ENCODE assay signal across 28 cellular contexts in genomic region chr2:205511221-205511620, GRCh38.
DNase-seq lines count a peak whose midpoint lies in the region; ATAC-seq and TF ChIP-seq lines count a peak whose summit lies in the region.
"Had no signal": no experiment of that assay in that cellular context is flagged by ENCODE, and none has a peak within 500 bp of the region (broad histone marks: within the 10 kb centered on the region; RNA-seq: fewer than 3 reads in every experiment).

No MANE protein-coding gene starts in this region.

- no peak overlapping the region for H3K9ac ChIP-seq in IMR-90 (ENCODE audit: low read depth, low read length)
- H3K9ac ChIP-seq: neural progenitor cell, parathyroid adenoma had no signal

- H2BK20ac ChIP-seq in IMR-90 (ENCODE audit: low read depth, low read length) = peak overlapping the region; percentile 20; the same call in 1 of the 2 replicates

- no peak overlapping the region; the same call in 1 of the 2 replicates for H3K4me2 ChIP-seq in IMR-90 (ENCODE audit: low read depth, low read length)
- H3K4me2 ChIP-seq: A549, neural progenitor cell had no signal

- no peak overlapping the region for H3K18ac ChIP-seq in IMR-90 (ENCODE audit: low read depth, low read length)

- no TSS peak for BruUV-seq in IMR-90 (replicated peaks; lab: Mats Ljungman, UMichigan)

- H2BK15ac ChIP-seq in IMR-90 (ENCODE audit: low read depth, low read length) = no peak overlapping the region

- H2AK5ac ChIP-seq in IMR-90 (ENCODE audit: low read depth, low read length) = no peak overlapping the region

- H3K4me3 ChIP-seq in IMR-90 (ENCODE audit: insufficient read depth, low read depth, low read length) (no peak overlapping the region), BE2C (ENCODE audit: low read depth, low read length) (no peak overlapping the region)
- H3K4me3 ChIP-seq: A549, adrenal gland, left ventricle myocardium inferior, neural progenitor cell, upper lobe of right lung had no signal

- H3K9me1 ChIP-seq in IMR-90 (ENCODE audit: insufficient read depth, low read length) = no peaks in the 10 kb centered on the region

- TF ChIP-seq POLR2A in IMR-90 (IDR thresholded peaks at IDR 0.05; ENCODE audit: low read depth, low read length) = no peak

- no peak overlapping the region for H3K27ac ChIP-seq in IMR-90 (ENCODE audit: insufficient read depth, low read length)
- H3K27ac ChIP-seq: A549, adrenal gland, left ventricle myocardium inferior, neural progenitor cell, parathyroid adenoma, upper lobe of right lung had no signal

- no peak overlapping the region for H4K5ac ChIP-seq in IMR-90 (ENCODE audit: low read depth, low read length)

- CTCF ChIA-PET in IMR-90 (lab: Yijun Ruan, JAX) = interaction anchor here (1.0 kb wide), 1 partner anchor 15 kb away, joined by 5 read pairs; no protein-coding TSS in a partner anchor

- TF ChIP-seq RAD21 in IMR-90 (IDR thresholded peaks at IDR 0.05; ENCODE audit: low read length) = no peak

- H2AK9ac ChIP-seq in IMR-90 (replicated peaks; ENCODE audit: low read depth, low read length, poor library complexity) = no peak overlapping the region

- H3K36me3 ChIP-seq in IMR-90 (ENCODE audit: control insufficient read depth, insufficient read depth, low read length) (no peaks in the 10 kb centered on the region), BE2C (no peaks in the 10 kb centered on the region)
- H3K36me3 ChIP-seq: adrenal gland, left ventricle myocardium inferior, neural progenitor cell, upper lobe of right lung had no signal

- no peak overlapping the region for H2BK5ac ChIP-seq in IMR-90 (ENCODE audit: low read depth, low read length, poor library complexity, severe bottlenecking)

- H3K4me1 ChIP-seq in IMR-90 (ENCODE audit: control insufficient read depth, insufficient read depth, low read length) = peaks cover 2% of the 10 kb centered on the region; the same call in 1 of the 2 replicates
- H3K4me1 ChIP-seq in BE2C = no peaks in the 10 kb centered on the region
- H3K4me1 ChIP-seq: A549, adrenal gland, left ventricle myocardium inferior, parathyroid adenoma, upper lobe of right lung had no signal

- H3K9me3 ChIP-seq in IMR-90 (ENCODE audit: control insufficient read depth, insufficient read depth, low read length) = peaks cover 2% of the 10 kb centered on the region; the same call in 1 of the 2 replicates
- no peaks in the 10 kb centered on the region for H3K9me3 ChIP-seq in BE2C
- H3K9me3 ChIP-seq: A549, adrenal gland, upper lobe of right lung had no signal

- POLR2A ChIA-PET in IMR-90 (lab: Charles Lee; ENCODE audit: unreplicated experiment) = no interaction called here

- H3K23ac ChIP-seq in IMR-90 (ENCODE audit: low read depth, low read length) = no peak overlapping the region

- in situ Hi-C loops in IMR-90 (cut with MboI; ENCODE audit: low sequenced_read_pairs) = no loop called here

- H3K79me1 ChIP-seq in IMR-90 (ENCODE audit: low read depth in 1 of 2, low read length in 2 of 2) = no peaks in the 10 kb centered on the region

- H4K8ac ChIP-seq in IMR-90 (ENCODE audit: low read depth in 2 of 2, low read length in 2 of 2) = no peak overlapping the region

- DNase-seq in AG08395 (ENCODE audit: low spot score) (peak; percentile 6), IMR-90 (peak; percentile 42), astrocyte of the hippocampus (ENCODE audit: low read depth, low spot score) (peak; percentile 82), iris pigment epithelial cell (ENCODE audit: low read depth) (peak; percentile 31), BE2C (no peak), Kasumi-1 (lab: John Stamatoyannopoulos, UW) (no peak), hypothalamus (lab: John Stamatoyannopoulos, UW) (no peak)
- DNase-seq: activated CD8-positive, alpha-beta memory T cell treated with anti-CD3 and anti-CD28 coated beads, Interleukin-2, amount 50 U/mL, for 48 hours; activated CD8-positive, alpha-beta T cell treated with anti-CD3 and anti-CD28 coated beads for 36 hours; activated naive CD4-positive, alpha-beta T cell treated with Interleukin-2 at 50 U/mL for 16 hours; adrenal gland; CD8-positive, alpha-beta memory T cell; DMS53; GDM1; islet precursor cell; KBM-7; left ventricle myocardium inferior; MM.1S; NCI-H2029; NCI-H526; PC-3; small intestine; stimulated activated naive CD4-positive, alpha-beta T cell; upper lobe of right lung had no signal

- H3K27me3 ChIP-seq in IMR-90 (ENCODE audit: control insufficient read depth, insufficient read depth, low read length) = no peaks in the 10 kb centered on the region
- H3K27me3 ChIP-seq in BE2C = no peaks in the 10 kb centered on the region
- H3K27me3 ChIP-seq: adrenal gland, neural progenitor cell, upper lobe of right lung had no signal

- intact Hi-C loops in IMR-90 (cut with micrococcal nuclease) = no loop called here

- H3K56ac ChIP-seq in IMR-90 (ENCODE audit: extremely low read depth, insufficient read depth, low read length) = no peak overlapping the region

- no peak overlapping the region for H3K4ac ChIP-seq in IMR-90 (ENCODE audit: low read depth, low read length)

- dilution Hi-C loops in IMR-90 (cut with HindIII; ENCODE audit: low sequenced_read_pairs, unreplicated experiment) = no loop called here

- no CpG with 5 or more reads among the region's 2 CpGs for WGBS in IMR-90 (ENCODE audit: extremely low coverage in 2 of 2, insufficient read length in 1 of 2), 2 experiments

- no peak overlapping the region for H3K14ac ChIP-seq in IMR-90 (replicated peaks; ENCODE audit: low read depth, low read length)

- TF ChIP-seq CTCF in IMR-90 (conservative IDR thresholded peaks at IDR 0.05; ENCODE audit: low read depth, low read length) = no peak
- no peak for TF ChIP-seq CTCF in BE2C (IDR thresholded peaks at IDR 0.05; ENCODE audit: low read depth, low read length)

- ATAC-seq in IMR-90 (ENCODE audit: low read depth) = no peak
- ATAC-seq in HG03280 (IDR thresholded peaks at IDR 0.05; ENCODE audit: unreplicated experiment) = no peak
- ATAC-seq: activated CD8-positive, alpha-beta T cell treated with anti-CD3 and anti-CD28 coated beads for 36 hours; PC-3; upper lobe of right lung had no signal

- no peak overlapping the region for H4K91ac ChIP-seq in IMR-90 (ENCODE audit: insufficient read depth, low read depth, low read length)

- H2BK120ac ChIP-seq in IMR-90 (ENCODE audit: low read depth, low read length) = no peak overlapping the region

- no peaks in the 10 kb centered on the region for H4K20me1 ChIP-seq in IMR-90 (ENCODE audit: insufficient read depth, low read length)

- H2AFZ ChIP-seq in IMR-90 (replicated peaks; ENCODE audit: low read length, poor library complexity) = no peak overlapping the region
- H2AFZ ChIP-seq: neural progenitor cell, parathyroid adenoma had no signal

TF ChIP-seq in IMR-90, 13 proteins besides CTCF, POLR2A, EP300 and RAD21:
- TF ChIP-seq MAZ (IDR thresholded peaks at IDR 0.05; ENCODE audit: borderline replicate concordance, low read depth, low read length) (no peak), SMC3 (IDR thresholded peaks at IDR 0.05; ENCODE audit: low read depth, low read length) (no peak), NFE2L2 (IDR thresholded peaks at IDR 0.05; ENCODE audit: low read depth, low read length) (no peak), FOS (IDR thresholded peaks at IDR 0.05; ENCODE audit: low read depth, low read length) (no peak), CEBPB (IDR thresholded peaks at IDR 0.05; ENCODE audit: low read depth, low read length) (no peak), USF2 (IDR thresholded peaks at IDR 0.05; ENCODE audit: low read depth, low read length) (no peak), RFX5 (IDR thresholded peaks at IDR 0.05; ENCODE audit: low read depth, low read length) (no peak), RCOR1 (IDR thresholded peaks at IDR 0.05; ENCODE audit: insufficient replicate concordance, low read length) (no peak), BHLHE40 (IDR thresholded peaks at IDR 0.05; ENCODE audit: low read depth, low read length) (no peak), MAFK (IDR thresholded peaks at IDR 0.05; ENCODE audit: low read depth, low read length) (no peak), ELK1 (IDR thresholded peaks at IDR 0.05; ENCODE audit: borderline replicate concordance, low read depth, low read length) (no peak)

Comparison
In these comparisons a context has a peak if more than half of its experiments do, and no peak if none do; other contexts are left out.
1. DNase-seq: peak in AG08395 (single experiment), IMR-90 (single experiment), astrocyte of the hippocampus (single experiment) and iris pigment epithelial cell (single experiment); none in BE2C (single experiment), Kasumi-1 (0 of 2) and hypothalamus (0 of 51).